8 cellular contexts compared by ENCODE assay signal in the genomic region with DNA sequence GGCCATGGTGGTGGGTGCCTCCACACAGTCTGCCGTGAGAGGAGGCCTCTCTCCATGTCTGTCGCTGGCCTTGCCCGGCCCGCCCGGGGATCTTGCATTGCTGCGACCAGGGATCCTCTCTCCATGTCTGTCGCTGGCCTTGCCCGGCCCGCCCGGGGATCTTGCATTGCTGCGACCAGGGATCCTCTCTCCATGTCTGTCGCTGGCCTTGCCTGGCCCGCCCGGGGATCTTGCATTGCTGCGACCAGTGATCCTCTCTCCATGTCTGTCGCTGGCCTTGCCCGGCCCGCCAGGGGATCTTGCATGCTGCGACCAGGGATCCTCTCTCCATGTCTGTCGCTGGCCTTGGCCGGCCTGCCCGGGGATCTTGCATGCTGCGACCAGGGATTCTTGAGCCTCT. TPM values are rescaled to one million over a fixed set of nuclear protein-coding genes. Genes with fewer than 3 reads are reported as not detected.
A peak's percentile ranks its signal among the peaks of the same experiment; 100 is the strongest.
DNase-seq lines count a peak whose midpoint lies in the region; ATAC-seq, FAIRE-seq and TF ChIP-seq lines count a peak whose summit lies in the region.
"Not testable (repeated sequence)": the region's sequence is repeated elsewhere in the genome, so short reads cannot be mapped to it uniquely, and the experiment has no call there.
"Had no signal": no experiment of that assay in that cellular context is flagged by ENCODE, and none has a peak within 500 bp of the region (broad histone marks: within the 10 kb centered on the region; RNA-seq: fewer than 3 reads in every experiment).

No MANE protein-coding gene starts in this region.

- FAIRE-seq in GM12892 (lab: Jason Lieb, UNC) (peak; percentile 51), endothelial cell of umbilical vein (lab: Jason Lieb, UNC) (peak; percentile 90)

- H3K4me2 ChIP-seq in endothelial cell of umbilical vein (ENCODE audit: insufficient read depth, low read length); neuronal stem cell (ENCODE audit: insufficient read depth, low read length, poor library complexity, severe bottlenecking): not testable (repeated sequence)

- dilution Hi-C loops in endothelial cell of umbilical vein (cut with MboI; ENCODE audit: extremely low pct_ligation_motif_present, low sequenced_read_pairs), result not testable (repeated sequence)

- not testable (repeated sequence) for H4K8ac ChIP-seq in neuronal stem cell (ENCODE audit: low read depth, low read length)

- not testable (repeated sequence) for H3K4me3 ChIP-seq in endothelial cell of umbilical vein (replicated peaks in 1 of 3; ENCODE audit: insufficient read depth in 1 of 3, low read depth in 1 of 3, low read length in 3 of 3); right cardiac atrium (ENCODE audit: low read length); neuronal stem cell (ENCODE audit: low read length in 2 of 2); stomach

- peak overlapping the region; percentile 22 for H4K91ac ChIP-seq in neuronal stem cell (ENCODE audit: low read depth, low read length, poor library complexity)

- H3K14ac ChIP-seq in neuronal stem cell (ENCODE audit: low read length), result not testable (repeated sequence)

- not testable (repeated sequence) for H2BK120ac ChIP-seq in neuronal stem cell (ENCODE audit: low read depth, low read length)

- not testable (repeated sequence) for H3K23ac ChIP-seq in neuronal stem cell (ENCODE audit: low read depth, low read length, poor library complexity)

- H3K4me1 ChIP-seq in endothelial cell of umbilical vein (ENCODE audit: control insufficient read depth, extremely low read depth, insufficient read depth, low read length); right cardiac atrium (ENCODE audit: control insufficient read depth, insufficient read depth, low read length): not testable (repeated sequence)
- H3K4me1 ChIP-seq in neuronal stem cell (ENCODE audit: control insufficient read depth in 2 of 2, insufficient read depth in 1 of 2, low read depth in 1 of 2, low read length in 2 of 2), result peaks cover 3 to 18% of the 10 kb centered on the region in 2 donors
- peaks cover 0 to 12% (median 7%) of the 10 kb centered on the region in 4 donors for H3K4me1 ChIP-seq in stomach

- peak overlapping the region; percentile 90 for H2AK5ac ChIP-seq in neuronal stem cell (ENCODE audit: low read depth, low read length)

- H2BK15ac ChIP-seq in neuronal stem cell (ENCODE audit: low read length), result not testable (repeated sequence)

- H2BK12ac ChIP-seq in neuronal stem cell (ENCODE audit: low read length), result not testable (repeated sequence)

- peak; percentile 12 to 22 for ATAC-seq in right cardiac atrium

- not testable (repeated sequence) for H3K36me3 ChIP-seq in endothelial cell of umbilical vein (ENCODE audit: control insufficient read depth in 2 of 2, extremely low read depth in 1 of 2, insufficient read depth in 2 of 2, low read length in 2 of 2); neuronal stem cell (replicated peaks in 1 of 2; ENCODE audit: control insufficient read depth in 2 of 2, insufficient read depth in 2 of 2, low read length in 2 of 2); stomach

- not testable (repeated sequence) for H3K4ac ChIP-seq in neuronal stem cell (ENCODE audit: low read length)

- TF ChIP-seq CTCF in endothelial cell of umbilical vein (IDR thresholded peaks at IDR 0.05; ENCODE audit: extremely low read depth in 1 of 2, insufficient read depth in 1 of 2, low read depth in 1 of 2, low read length in 2 of 2); stomach (IDR thresholded peaks at IDR 0.05): not testable (repeated sequence)

- 95% methylated on average over 23 of the region's 23 CpGs for WGBS in right cardiac atrium
- no CpG with 5 or more reads among the region's 23 CpGs for WGBS in neuronal stem cell (ENCODE audit: extremely low coverage in 2 of 2, insufficient read length in 2 of 2, insufficient replicate concordance in 1 of 2), 2 donors
- WGBS in stomach, 5 donors, result 91 to 95% (median 92%) methylated on average over 10 to 23 of the region's 23 CpGs

- peaks cover 13% of the 10 kb centered on the region for H3K27me3 Mint-ChIP-seq in activated CD4-positive, alpha-beta memory T cell treated with anti-CD3 and anti-CD28 coated beads for 36 hours

- intact Hi-C loops in activated CD4-positive, alpha-beta memory T cell treated with anti-CD3 and anti-CD28 coated beads for 36 hours (cut with micrococcal nuclease); endothelial cell of umbilical vein (cut with micrococcal nuclease); stomach (cut with DNase I; ENCODE audit: low total_unique reads): not testable (repeated sequence)
- intact Hi-C loops in right cardiac atrium (cut with DNase I), result loop anchor here in 1 of 4 donors (10.0 kb wide), 1 partner anchor 364 kb away; the partner anchor contains the start of gene TTC34

- not testable (repeated sequence) for H3K79me2 ChIP-seq in endothelial cell of umbilical vein (ENCODE audit: control insufficient read depth, insufficient read depth, low read length)

- not testable (repeated sequence) for H3K9me1 ChIP-seq in endothelial cell of umbilical vein (replicated peaks; ENCODE audit: control insufficient read depth, extremely low read depth, insufficient read depth, low read length)

- H3K27me3 ChIP-seq in endothelial cell of umbilical vein (ENCODE audit: control insufficient read depth in 2 of 2, insufficient read depth in 2 of 2, low read length in 2 of 2) (peaks cover 6 to 13% of the 10 kb centered on the region in 2 experiments), neuronal stem cell (ENCODE audit: control insufficient read depth in 3 of 3, insufficient read depth in 3 of 3, low read depth in 1 of 3, low read length in 3 of 3) (peaks cover 0 to 77% (median 16%) of the 10 kb centered on the region in 3 experiments), stomach (peaks cover 13 to 90% (median 36%) of the 10 kb centered on the region in 3 donors)
- H3K27me3 ChIP-seq in right cardiac atrium (ENCODE audit: control insufficient read depth, insufficient read depth), result not testable (repeated sequence)

- H3K9me3 ChIP-seq in endothelial cell of umbilical vein (replicated peaks; ENCODE audit: control insufficient read depth, insufficient read depth, low read length); right cardiac atrium (ENCODE audit: control insufficient read depth, low read length); neuronal stem cell (replicated peaks in 1 of 2; ENCODE audit: control insufficient read depth in 2 of 2, insufficient read depth in 1 of 2, low read depth in 1 of 2, low read length in 2 of 2); stomach: not testable (repeated sequence)

- not testable (repeated sequence) for H3K18ac ChIP-seq in neuronal stem cell (ENCODE audit: low read length)

- H3K36me3 Mint-ChIP-seq in activated CD4-positive, alpha-beta memory T cell treated with anti-CD3 and anti-CD28 coated beads for 36 hours, result not testable (repeated sequence)

- not testable (repeated sequence) for H3K27ac ChIP-seq in endothelial cell of umbilical vein (ENCODE audit: insufficient read depth, low read depth, low read length); right cardiac atrium (ENCODE audit: low read length); neuronal stem cell (replicated peaks; ENCODE audit: low read length); stomach

- not testable (repeated sequence) for TF ChIP-seq EP300 in stomach (IDR thresholded peaks at IDR 0.05)

- H3K9ac ChIP-seq in endothelial cell of umbilical vein (replicated peaks; ENCODE audit: extremely low read depth, insufficient read depth, low read length); neuronal stem cell (ENCODE audit: low read depth, low read length, poor library complexity): not testable (repeated sequence)

- not testable (repeated sequence) for BruUV-seq in endothelial cell of umbilical vein (replicated peaks; lab: Mats Ljungman, UMichigan)

- not testable (repeated sequence) for TF ChIP-seq POLR2A in GM12892 (IDR thresholded peaks at IDR 0.05; ENCODE audit: low read depth, low read length); endothelial cell of umbilical vein (IDR thresholded peaks at IDR 0.05; ENCODE audit: low read depth, low read length); stomach (IDR thresholded peaks at IDR 0.05)

- CTCF ChIA-PET in activated CD4-positive, alpha-beta memory T cell treated with anti-CD3 and anti-CD28 coated beads for 36 hours (lab: Charles Lee); endothelial cell of umbilical vein (lab: Charles Lee): not testable (repeated sequence)

- not testable (repeated sequence) for H3K9me3 Mint-ChIP-seq in activated CD4-positive, alpha-beta memory T cell treated with anti-CD3 and anti-CD28 coated beads for 36 hours

- not testable (repeated sequence) for H3K79me1 ChIP-seq in neuronal stem cell (ENCODE audit: low read depth, low read length)

- not testable (repeated sequence) for H2AFZ ChIP-seq in endothelial cell of umbilical vein (ENCODE audit: low read depth, low read length); neuronal stem cell (ENCODE audit: low read length)

- not testable (repeated sequence) for H3K4me1 Mint-ChIP-seq in activated CD4-positive, alpha-beta memory T cell treated with anti-CD3 and anti-CD28 coated beads for 36 hours (ENCODE audit: low read depth)

- not testable (repeated sequence) for DNase-seq in GM12892 (ENCODE audit: insufficient read length); endothelial cell of umbilical vein (ENCODE audit: low read depth, low spot score); right cardiac atrium; neuronal stem cell (ENCODE audit: low spot score)
- DNase-seq in activated CD4-positive, alpha-beta memory T cell treated with anti-CD3 and anti-CD28 coated beads for 36 hours, result peak; percentile 15
- DNase-seq in activated effector memory CD4-positive, alpha-beta T cell treated with anti-CD3 and anti-CD28 coated beads, Interleukin-2, amount 50 U/mL, for 16 hours, result peak; percentile 68
- DNase-seq in stomach, result peak; percentile 27

- not testable (repeated sequence) for H3K4me3 Mint-ChIP-seq in activated CD4-positive, alpha-beta memory T cell treated with anti-CD3 and anti-CD28 coated beads for 36 hours

- H3K27ac Mint-ChIP-seq in activated CD4-positive, alpha-beta memory T cell treated with anti-CD3 and anti-CD28 coated beads for 36 hours, result not testable (repeated sequence)

- H2BK5ac ChIP-seq in neuronal stem cell (ENCODE audit: low read length), result peak overlapping the region; percentile 66

- not testable (repeated sequence) for H4K20me1 ChIP-seq in endothelial cell of umbilical vein (replicated peaks; ENCODE audit: control insufficient read depth, extremely low read depth, insufficient read depth, low read length)

- POLR2A ChIA-PET in activated CD4-positive, alpha-beta memory T cell treated with anti-CD3 and anti-CD28 coated beads for 36 hours (lab: Charles Lee); endothelial cell of umbilical vein (lab: Charles Lee): not testable (repeated sequence)

RNA-seq across cellular contexts. Expression of gene PEX10, which starts 28.0 kb away (rescaled TPM):
- polyA plus RNA-seq in GM12892 (2012; ENCODE audit: missing spikeins), result 6.1 TPM
- 10 to 100 TPM; 14.8 to 15.4 TPM for total RNA-seq in activated CD4-positive, alpha-beta memory T cell treated with anti-CD3 and anti-CD28 coated beads for 36 hours
- total RNA-seq in endothelial cell of umbilical vein, result 23.0 and 26.7 TPM in 2 replicates
- polyA plus RNA-seq in endothelial cell of umbilical vein, result 25.1 and 31.5 TPM in 2 replicates
- polyA plus RNA-seq in endothelial cell of umbilical vein (2011; cell fraction: cytosol; rRNA removed), result 20.0 and 25.0 TPM in 2 replicates
- polyA plus RNA-seq in endothelial cell of umbilical vein (2011; cell fraction: nucleus; rRNA removed), result 17.1 and 17.6 TPM in 2 replicates
- polyA plus RNA-seq in endothelial cell of umbilical vein (2012), result 15.0 and 16.1 TPM in 2 replicates
- polyA minus RNA-seq in endothelial cell of umbilical vein, result 14.5 and 18.2 TPM in 2 replicates
- polyA minus RNA-seq in endothelial cell of umbilical vein (2011; cell fraction: cytosol; rRNA and poly(A)+ RNA removed), result 15.8 TPM
- polyA minus RNA-seq in endothelial cell of umbilical vein (2011; cell fraction: nucleus; rRNA and poly(A)+ RNA removed), result 9.1 and 13.8 TPM in 2 replicates
- total RNA-seq in right cardiac atrium, result 10 to 100 TPM; 11.4 to 15.5 (median 13.6) TPM
- 16.0 TPM for polyA plus RNA-seq in right cardiac atrium
- polyA plus RNA-seq in neuronal stem cell (2013, experiment 1 of 2), result 12.4 TPM
- 12.5 TPM for polyA plus RNA-seq in neuronal stem cell (2013, experiment 2 of 2)
- 10 to 100 TPM in 3 of 5 donors, 1 to 10 TPM in 1, under 1 TPM in 1; 0.87 to 27.2 (median 17.6) TPM for total RNA-seq in stomach
- 10 to 100 TPM; 14.8 to 16.5 (median 15.0) TPM for polyA plus RNA-seq in stomach

RNA-seq across cellular contexts. Expression of gene PLCH2, which starts 35.7 kb away (rescaled TPM):
- 0.13 TPM for polyA plus RNA-seq in GM12892 (2012; ENCODE audit: missing spikeins)
- total RNA-seq in activated CD4-positive, alpha-beta memory T cell treated with anti-CD3 and anti-CD28 coated beads for 36 hours, result 10 to 100 TPM in 1 of 2 experiments, 1 to 10 TPM in 1; 8.9 to 10.3 TPM
- total RNA-seq in endothelial cell of umbilical vein (0.31 and 0.32 TPM in 2 replicates), right cardiac atrium (under 1 TPM in 3 of 4 donors, not detected in 1; 0.08 to 0.64 (median 0.09) TPM), stomach (1 to 10 TPM in 2 of 5 donors, under 1 TPM in 1, not detected in 2; 0.55 to 4.5 (median 1.3) TPM)
- polyA plus RNA-seq in endothelial cell of umbilical vein (0.16 and 0.19 TPM in 2 replicates), right cardiac atrium (0.16 TPM), stomach (10 to 100 TPM in 1 of 3 donors, under 1 TPM in 2; 0.75 to 24.9 (median 0.76) TPM)
- 0.01 and 0.23 TPM in 2 replicates for polyA plus RNA-seq in endothelial cell of umbilical vein (2011; cell fraction: cytosol; rRNA removed)
- 0.34 and 0.55 TPM in 2 replicates for polyA plus RNA-seq in endothelial cell of umbilical vein (2011; cell fraction: nucleus; rRNA removed)
- 0.43 and 0.74 TPM in 2 replicates for polyA plus RNA-seq in endothelial cell of umbilical vein (2012)
- 0.08 TPM in 1 of 2 replicates, not detected in the other for polyA minus RNA-seq in endothelial cell of umbilical vein
- not detected for polyA minus RNA-seq in endothelial cell of umbilical vein (2011; cell fraction: cytosol; rRNA and poly(A)+ RNA removed)
- 0.19 and 0.72 TPM in 2 replicates for polyA minus RNA-seq in endothelial cell of umbilical vein (2011; cell fraction: nucleus; rRNA and poly(A)+ RNA removed)
- polyA plus RNA-seq in neuronal stem cell (2013, experiment 1 of 2), result 4.2 TPM
- 4.0 TPM for polyA plus RNA-seq in neuronal stem cell (2013, experiment 2 of 2)
- polyA plus RNA-seq: CD14-positive monocyte had no signal

RNA-seq across cellular contexts. Expression of gene RER1, which starts 48.7 kb away (rescaled TPM):
- 91.1 TPM for polyA plus RNA-seq in GM12892 (2012; ENCODE audit: missing spikeins)
- total RNA-seq in activated CD4-positive, alpha-beta memory T cell treated with anti-CD3 and anti-CD28 coated beads for 36 hours, result 100 to 1,000 TPM; 148 to 154 TPM
- total RNA-seq in endothelial cell of umbilical vein, result 174 and 179 TPM in 2 replicates
- polyA plus RNA-seq in endothelial cell of umbilical vein, result 249 and 292 TPM in 2 replicates
- polyA plus RNA-seq in endothelial cell of umbilical vein (2011; cell fraction: cytosol; rRNA removed), result 172 and 180 TPM in 2 replicates
- polyA plus RNA-seq in endothelial cell of umbilical vein (2011; cell fraction: nucleus; rRNA removed), result 248 and 277 TPM in 2 replicates
- polyA plus RNA-seq in endothelial cell of umbilical vein (2012), result 123 and 155 TPM in 2 replicates
- 283 and 344 TPM in 2 replicates for polyA minus RNA-seq in endothelial cell of umbilical vein
- polyA minus RNA-seq in endothelial cell of umbilical vein (2011; cell fraction: cytosol; rRNA and poly(A)+ RNA removed), result 63.2 TPM
- polyA minus RNA-seq in endothelial cell of umbilical vein (2011; cell fraction: nucleus; rRNA and poly(A)+ RNA removed), result 42.0 and 63.0 TPM in 2 replicates
- 10 to 100 TPM; 83.6 to 93.9 (median 89.6) TPM for total RNA-seq in right cardiac atrium
- 50.3 TPM for polyA plus RNA-seq in right cardiac atrium
- 63.2 TPM for polyA plus RNA-seq in neuronal stem cell (2013, experiment 1 of 2)
- polyA plus RNA-seq in neuronal stem cell (2013, experiment 2 of 2), result 64.3 TPM
- total RNA-seq in stomach, result 10 to 100 TPM; 58.2 to 73.6 (median 69.6) TPM
- polyA plus RNA-seq in stomach, result 10 to 100 TPM; 38.2 to 63.8 (median 53.3) TPM

RNA-seq across cellular contexts. Expression of gene MORN1, which starts 49.0 kb away (rescaled TPM):
- 3.8 TPM for polyA plus RNA-seq in GM12892 (2012; ENCODE audit: missing spikeins)
- 1 to 10 TPM; 5.4 to 6.3 TPM for total RNA-seq in activated CD4-positive, alpha-beta memory T cell treated with anti-CD3 and anti-CD28 coated beads for 36 hours
- total RNA-seq in endothelial cell of umbilical vein (6.4 and 6.5 TPM in 2 replicates), right cardiac atrium (1 to 10 TPM; 3.2 to 5.1 (median 4.2) TPM), stomach (10 to 100 TPM in 3 of 5 donors, 1 to 10 TPM in 2; 3.1 to 18.1 (median 15.8) TPM)
- polyA plus RNA-seq in endothelial cell of umbilical vein (3.1 and 4.3 TPM in 2 replicates), right cardiac atrium (4.1 TPM), stomach (1 to 10 TPM; 2.6 to 5.7 (median 3.7) TPM)
- polyA plus RNA-seq in endothelial cell of umbilical vein (2011; cell fraction: cytosol; rRNA removed), result 2.6 and 3.0 TPM in 2 replicates
- polyA plus RNA-seq in endothelial cell of umbilical vein (2011; cell fraction: nucleus; rRNA removed), result 9.5 and 10.2 TPM in 2 replicates
- 1.9 and 2.6 TPM in 2 replicates for polyA plus RNA-seq in endothelial cell of umbilical vein (2012)
- 4.0 and 6.7 TPM in 2 replicates for polyA minus RNA-seq in endothelial cell of umbilical vein
- 11.6 TPM for polyA minus RNA-seq in endothelial cell of umbilical vein (2011; cell fraction: cytosol; rRNA and poly(A)+ RNA removed)
- 6.7 and 7.6 TPM in 2 replicates for polyA minus RNA-seq in endothelial cell of umbilical vein (2011; cell fraction: nucleus; rRNA and poly(A)+ RNA removed)
- 7.1 TPM for polyA plus RNA-seq in neuronal stem cell (2013, experiment 1 of 2)
- 7.9 TPM for polyA plus RNA-seq in neuronal stem cell (2013, experiment 2 of 2)
